In the genomic region with DNA sequence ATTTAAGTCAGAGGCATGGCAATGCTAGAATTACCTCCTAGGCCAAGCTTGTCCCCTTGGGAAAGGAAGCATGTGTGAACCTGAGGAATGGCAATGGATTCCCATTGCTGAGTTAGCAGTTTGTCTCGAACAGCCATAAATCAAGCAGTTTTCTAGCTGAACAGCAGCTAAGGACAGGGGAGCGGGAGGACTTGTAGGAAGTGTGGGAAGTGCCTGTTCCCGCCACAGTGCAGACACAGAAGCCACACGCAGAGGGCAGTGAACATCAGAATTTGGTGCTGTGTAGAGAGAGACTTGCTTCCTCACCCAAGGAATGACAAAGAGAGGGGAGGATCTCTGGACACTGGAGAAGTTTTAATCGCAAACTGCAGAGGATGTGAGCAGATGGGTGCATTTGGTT, we compare ENCODE assay signal across 1 cellular context.
TF ChIP-seq lines count a peak whose summit lies in the region.

No MANE protein-coding gene starts in this region.

TF ChIP-seq in HepG2, 621 proteins besides CTCF, POLR2A, EP300 and RAD21 (continued from another document and continues in another):
- TF ChIP-seq ZFP90 (CRISPR knock-in tag; IDR thresholded peaks at IDR 0.05; ENCODE audit: borderline replicate concordance) = no peak
- TF ChIP-seq MED1 (CRISPR knock-in tag; IDR thresholded peaks at IDR 0.05) = no peak
- TF ChIP-seq KMT2B (CRISPR knock-in tag; IDR thresholded peaks at IDR 0.05) = no peak
- no peak for TF ChIP-seq NFRKB (IDR thresholded peaks at IDR 0.05)
- TF ChIP-seq, protein P1, sequence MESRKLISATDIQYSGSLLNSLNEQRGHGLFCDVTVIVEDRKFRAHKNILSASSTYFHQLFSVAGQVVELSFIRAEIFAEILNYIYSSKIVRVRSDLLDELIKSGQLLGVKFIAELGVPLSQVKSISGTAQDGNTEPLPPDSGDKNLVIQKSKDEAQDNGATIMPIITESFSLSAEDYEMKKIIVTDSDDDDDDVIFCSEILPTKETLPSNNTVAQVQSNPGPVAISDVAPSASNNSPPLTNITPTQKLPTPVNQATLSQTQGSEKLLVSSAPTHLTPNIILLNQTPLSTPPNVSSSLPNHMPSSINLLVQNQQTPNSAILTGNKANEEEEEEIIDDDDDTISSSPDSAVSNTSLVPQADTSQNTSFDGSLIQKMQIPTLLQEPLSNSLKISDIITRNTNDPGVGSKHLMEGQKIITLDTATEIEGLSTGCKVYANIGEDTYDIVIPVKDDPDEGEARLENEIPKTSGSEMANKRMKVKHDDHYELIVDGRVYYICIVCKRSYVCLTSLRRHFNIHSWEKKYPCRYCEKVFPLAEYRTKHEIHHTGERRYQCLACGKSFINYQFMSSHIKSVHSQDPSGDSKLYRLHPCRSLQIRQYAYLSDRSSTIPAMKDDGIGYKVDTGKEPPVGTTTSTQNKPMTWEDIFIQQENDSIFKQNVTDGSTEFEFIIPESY (CRISPR knock-in tag; IDR thresholded peaks at IDR 0.05) = peak; percentile 96
- TF ChIP-seq CCDC6 (CRISPR knock-in tag; IDR thresholded peaks at IDR 0.05) = no peak
- TF ChIP-seq MAFK (conservative IDR thresholded peaks at IDR 0.05 in 1 of 2, IDR thresholded peaks at IDR 0.05 in 1 of 2; ENCODE audit: low read length in 2 of 2) = peak; percentile 83 to 87
- TF ChIP-seq, protein P2, sequence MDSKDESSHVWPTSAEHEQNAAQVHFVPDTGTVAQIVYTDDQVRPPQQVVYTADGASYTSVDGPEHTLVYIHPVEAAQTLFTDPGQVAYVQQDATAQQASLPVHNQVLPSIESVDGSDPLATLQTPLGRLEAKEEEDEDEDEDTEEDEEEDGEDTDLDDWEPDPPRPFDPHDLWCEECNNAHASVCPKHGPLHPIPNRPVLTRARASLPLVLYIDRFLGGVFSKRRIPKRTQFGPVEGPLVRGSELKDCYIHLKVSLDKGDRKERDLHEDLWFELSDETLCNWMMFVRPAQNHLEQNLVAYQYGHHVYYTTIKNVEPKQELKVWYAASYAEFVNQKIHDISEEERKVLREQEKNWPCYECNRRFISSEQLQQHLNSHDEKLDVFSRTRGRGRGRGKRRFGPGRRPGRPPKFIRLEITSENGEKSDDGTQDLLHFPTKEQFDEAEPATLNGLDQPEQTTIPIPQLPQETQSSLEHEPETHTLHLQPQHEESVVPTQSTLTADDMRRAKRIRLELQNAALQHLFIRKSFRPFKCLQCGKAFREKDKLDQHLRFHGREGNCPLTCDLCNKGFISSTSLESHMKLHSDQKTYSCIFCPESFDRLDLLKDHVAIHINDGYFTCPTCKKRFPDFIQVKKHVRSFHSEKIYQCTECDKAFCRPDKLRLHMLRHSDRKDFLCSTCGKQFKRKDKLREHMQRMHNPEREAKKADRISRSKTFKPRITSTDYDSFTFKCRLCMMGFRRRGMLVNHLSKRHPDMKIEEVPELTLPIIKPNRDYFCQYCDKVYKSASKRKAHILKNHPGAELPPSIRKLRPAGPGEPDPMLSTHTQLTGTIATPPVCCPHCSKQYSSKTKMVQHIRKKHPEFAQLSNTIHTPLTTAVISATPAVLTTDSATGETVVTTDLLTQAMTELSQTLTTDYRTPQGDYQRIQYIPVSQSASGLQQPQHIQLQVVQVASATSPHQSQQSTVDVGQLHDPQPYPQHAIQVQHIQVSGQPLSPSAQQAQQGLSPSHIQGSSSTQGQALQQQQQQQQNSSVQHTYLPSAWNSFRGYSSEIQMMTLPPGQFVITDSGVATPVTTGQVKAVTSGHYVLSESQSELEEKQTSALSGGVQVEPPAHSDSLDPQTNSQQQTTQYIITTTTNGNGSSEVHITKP (CRISPR knock-in tag; IDR thresholded peaks at IDR 0.05; ENCODE audit: low read depth) = no peak
- no peak for TF ChIP-seq NR3C1 (CRISPR knock-in tag; IDR thresholded peaks at IDR 0.05)
- no peak for TF ChIP-seq KDM1A (CRISPR knock-in tag; IDR thresholded peaks at IDR 0.05)
- TF ChIP-seq ZNF816 (CRISPR knock-in tag; IDR thresholded peaks at IDR 0.05; ENCODE audit: borderline replicate concordance) = no peak
- TF ChIP-seq, protein P3, sequence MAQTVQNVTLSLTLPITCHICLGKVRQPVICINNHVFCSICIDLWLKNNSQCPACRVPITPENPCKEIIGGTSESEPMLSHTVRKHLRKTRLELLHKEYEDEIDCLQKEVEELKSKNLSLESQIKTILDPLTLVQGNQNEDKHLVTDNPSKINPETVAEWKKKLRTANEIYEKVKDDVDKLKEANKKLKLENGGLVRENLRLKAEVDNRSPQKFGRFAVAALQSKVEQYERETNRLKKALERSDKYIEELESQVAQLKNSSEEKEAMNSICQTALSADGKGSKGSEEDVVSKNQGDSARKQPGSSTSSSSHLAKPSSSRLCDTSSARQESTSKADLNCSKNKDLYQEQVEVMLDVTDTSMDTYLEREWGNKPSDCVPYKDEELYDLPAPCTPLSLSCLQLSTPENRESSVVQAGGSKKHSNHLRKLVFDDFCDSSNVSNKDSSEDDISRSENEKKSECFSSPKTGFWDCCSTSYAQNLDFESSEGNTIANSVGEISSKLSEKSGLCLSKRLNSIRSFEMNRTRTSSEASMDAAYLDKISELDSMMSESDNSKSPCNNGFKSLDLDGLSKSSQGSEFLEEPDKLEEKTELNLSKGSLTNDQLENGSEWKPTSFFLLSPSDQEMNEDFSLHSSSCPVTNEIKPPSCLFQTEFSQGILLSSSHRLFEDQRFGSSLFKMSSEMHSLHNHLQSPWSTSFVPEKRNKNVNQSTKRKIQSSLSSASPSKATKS (CRISPR knock-in tag; IDR thresholded peaks at IDR 0.05) = no peak
- no peak for TF ChIP-seq ZNF256 (CRISPR knock-in tag; conservative IDR thresholded peaks at IDR 0.05)
- TF ChIP-seq, protein P4, sequence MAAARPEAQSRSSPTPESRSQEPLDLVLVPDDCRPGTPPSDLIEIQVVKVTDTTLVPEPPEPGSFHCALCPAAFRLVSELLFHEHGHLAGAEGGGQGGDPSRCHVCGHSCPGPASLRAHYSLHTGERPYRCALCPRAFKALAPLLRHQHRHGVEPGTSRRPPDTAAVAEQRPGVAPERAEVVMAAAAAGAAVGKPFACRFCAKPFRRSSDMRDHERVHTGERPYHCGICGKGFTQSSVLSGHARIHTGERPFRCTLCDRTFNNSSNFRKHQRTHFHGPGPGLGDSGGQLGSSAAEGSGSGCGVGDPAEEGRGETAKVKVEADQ (CRISPR knock-in tag; IDR thresholded peaks at IDR 0.05; ENCODE audit: borderline replicate concordance) = no peak
- no peak for TF ChIP-seq ZNF496 (CRISPR knock-in tag; IDR thresholded peaks at IDR 0.05; ENCODE audit: insufficient replicate concordance)
- 0 out of 2 replicates have a peak, but pooled peaks have one; percentile 14 for TF ChIP-seq SALL1 (CRISPR knock-in tag; IDR thresholded peaks at IDR 0.05)
- no peak for TF ChIP-seq AGO2 (optimal IDR thresholded peaks at IDR 0.05; ENCODE audit: low read depth, low read length)
- TF ChIP-seq ZFY (CRISPR knock-in tag; IDR thresholded peaks at IDR 0.05) = no peak
- TF ChIP-seq, protein P5, sequence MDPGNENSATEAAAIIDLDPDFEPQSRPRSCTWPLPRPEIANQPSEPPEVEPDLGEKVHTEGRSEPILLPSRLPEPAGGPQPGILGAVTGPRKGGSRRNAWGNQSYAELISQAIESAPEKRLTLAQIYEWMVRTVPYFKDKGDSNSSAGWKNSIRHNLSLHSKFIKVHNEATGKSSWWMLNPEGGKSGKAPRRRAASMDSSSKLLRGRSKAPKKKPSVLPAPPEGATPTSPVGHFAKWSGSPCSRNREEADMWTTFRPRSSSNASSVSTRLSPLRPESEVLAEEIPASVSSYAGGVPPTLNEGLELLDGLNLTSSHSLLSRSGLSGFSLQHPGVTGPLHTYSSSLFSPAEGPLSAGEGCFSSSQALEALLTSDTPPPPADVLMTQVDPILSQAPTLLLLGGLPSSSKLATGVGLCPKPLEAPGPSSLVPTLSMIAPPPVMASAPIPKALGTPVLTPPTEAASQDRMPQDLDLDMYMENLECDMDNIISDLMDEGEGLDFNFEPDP (CRISPR knock-in tag; conservative IDR thresholded peaks at IDR 0.05) = no peak
- TF ChIP-seq ZFP37 (CRISPR knock-in tag; IDR thresholded peaks at IDR 0.05; ENCODE audit: borderline replicate concordance) = no peak
- no peak for TF ChIP-seq ZNF335 (CRISPR knock-in tag; IDR thresholded peaks at IDR 0.05)
- TF ChIP-seq SOX5 (CRISPR knock-in tag; IDR thresholded peaks at IDR 0.05; ENCODE audit: borderline replicate concordance) = no peak
- TF ChIP-seq RNF2 (conservative IDR thresholded peaks at IDR 0.05; ENCODE audit: low read depth) = no peak
- TF ChIP-seq, protein P6, sequence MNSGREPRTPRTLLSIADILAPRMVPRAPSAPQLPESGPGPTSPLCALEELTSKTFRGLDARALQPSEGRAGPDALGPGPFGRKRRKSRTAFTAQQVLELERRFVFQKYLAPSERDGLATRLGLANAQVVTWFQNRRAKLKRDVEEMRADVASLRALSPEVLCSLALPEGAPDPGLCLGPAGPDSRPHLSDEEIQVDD (CRISPR knock-in tag; IDR thresholded peaks at IDR 0.05; ENCODE audit: borderline replicate concordance) = no peak
- TF ChIP-seq, protein P7, sequence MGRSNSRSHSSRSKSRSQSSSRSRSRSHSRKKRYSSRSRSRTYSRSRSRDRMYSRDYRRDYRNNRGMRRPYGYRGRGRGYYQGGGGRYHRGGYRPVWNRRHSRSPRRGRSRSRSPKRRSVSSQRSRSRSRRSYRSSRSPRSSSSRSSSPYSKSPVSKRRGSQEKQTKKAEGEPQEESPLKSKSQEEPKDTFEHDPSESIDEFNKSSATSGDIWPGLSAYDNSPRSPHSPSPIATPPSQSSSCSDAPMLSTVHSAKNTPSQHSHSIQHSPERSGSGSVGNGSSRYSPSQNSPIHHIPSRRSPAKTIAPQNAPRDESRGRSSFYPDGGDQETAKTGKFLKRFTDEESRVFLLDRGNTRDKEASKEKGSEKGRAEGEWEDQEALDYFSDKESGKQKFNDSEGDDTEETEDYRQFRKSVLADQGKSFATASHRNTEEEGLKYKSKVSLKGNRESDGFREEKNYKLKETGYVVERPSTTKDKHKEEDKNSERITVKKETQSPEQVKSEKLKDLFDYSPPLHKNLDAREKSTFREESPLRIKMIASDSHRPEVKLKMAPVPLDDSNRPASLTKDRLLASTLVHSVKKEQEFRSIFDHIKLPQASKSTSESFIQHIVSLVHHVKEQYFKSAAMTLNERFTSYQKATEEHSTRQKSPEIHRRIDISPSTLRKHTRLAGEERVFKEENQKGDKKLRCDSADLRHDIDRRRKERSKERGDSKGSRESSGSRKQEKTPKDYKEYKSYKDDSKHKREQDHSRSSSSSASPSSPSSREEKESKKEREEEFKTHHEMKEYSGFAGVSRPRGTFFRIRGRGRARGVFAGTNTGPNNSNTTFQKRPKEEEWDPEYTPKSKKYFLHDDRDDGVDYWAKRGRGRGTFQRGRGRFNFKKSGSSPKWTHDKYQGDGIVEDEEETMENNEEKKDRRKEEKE (IDR thresholded peaks at IDR 0.05) = no peak
- no peak for TF ChIP-seq ZSCAN21 (CRISPR knock-in tag; IDR thresholded peaks at IDR 0.05; ENCODE audit: borderline replicate concordance)
- no peak for TF ChIP-seq BORCS8-MEF2B (CRISPR knock-in tag; IDR thresholded peaks at IDR 0.05)
- peak; percentile 90 for TF ChIP-seq ZBTB38 (CRISPR knock-in tag; IDR thresholded peaks at IDR 0.05)
- TF ChIP-seq, protein P8, sequence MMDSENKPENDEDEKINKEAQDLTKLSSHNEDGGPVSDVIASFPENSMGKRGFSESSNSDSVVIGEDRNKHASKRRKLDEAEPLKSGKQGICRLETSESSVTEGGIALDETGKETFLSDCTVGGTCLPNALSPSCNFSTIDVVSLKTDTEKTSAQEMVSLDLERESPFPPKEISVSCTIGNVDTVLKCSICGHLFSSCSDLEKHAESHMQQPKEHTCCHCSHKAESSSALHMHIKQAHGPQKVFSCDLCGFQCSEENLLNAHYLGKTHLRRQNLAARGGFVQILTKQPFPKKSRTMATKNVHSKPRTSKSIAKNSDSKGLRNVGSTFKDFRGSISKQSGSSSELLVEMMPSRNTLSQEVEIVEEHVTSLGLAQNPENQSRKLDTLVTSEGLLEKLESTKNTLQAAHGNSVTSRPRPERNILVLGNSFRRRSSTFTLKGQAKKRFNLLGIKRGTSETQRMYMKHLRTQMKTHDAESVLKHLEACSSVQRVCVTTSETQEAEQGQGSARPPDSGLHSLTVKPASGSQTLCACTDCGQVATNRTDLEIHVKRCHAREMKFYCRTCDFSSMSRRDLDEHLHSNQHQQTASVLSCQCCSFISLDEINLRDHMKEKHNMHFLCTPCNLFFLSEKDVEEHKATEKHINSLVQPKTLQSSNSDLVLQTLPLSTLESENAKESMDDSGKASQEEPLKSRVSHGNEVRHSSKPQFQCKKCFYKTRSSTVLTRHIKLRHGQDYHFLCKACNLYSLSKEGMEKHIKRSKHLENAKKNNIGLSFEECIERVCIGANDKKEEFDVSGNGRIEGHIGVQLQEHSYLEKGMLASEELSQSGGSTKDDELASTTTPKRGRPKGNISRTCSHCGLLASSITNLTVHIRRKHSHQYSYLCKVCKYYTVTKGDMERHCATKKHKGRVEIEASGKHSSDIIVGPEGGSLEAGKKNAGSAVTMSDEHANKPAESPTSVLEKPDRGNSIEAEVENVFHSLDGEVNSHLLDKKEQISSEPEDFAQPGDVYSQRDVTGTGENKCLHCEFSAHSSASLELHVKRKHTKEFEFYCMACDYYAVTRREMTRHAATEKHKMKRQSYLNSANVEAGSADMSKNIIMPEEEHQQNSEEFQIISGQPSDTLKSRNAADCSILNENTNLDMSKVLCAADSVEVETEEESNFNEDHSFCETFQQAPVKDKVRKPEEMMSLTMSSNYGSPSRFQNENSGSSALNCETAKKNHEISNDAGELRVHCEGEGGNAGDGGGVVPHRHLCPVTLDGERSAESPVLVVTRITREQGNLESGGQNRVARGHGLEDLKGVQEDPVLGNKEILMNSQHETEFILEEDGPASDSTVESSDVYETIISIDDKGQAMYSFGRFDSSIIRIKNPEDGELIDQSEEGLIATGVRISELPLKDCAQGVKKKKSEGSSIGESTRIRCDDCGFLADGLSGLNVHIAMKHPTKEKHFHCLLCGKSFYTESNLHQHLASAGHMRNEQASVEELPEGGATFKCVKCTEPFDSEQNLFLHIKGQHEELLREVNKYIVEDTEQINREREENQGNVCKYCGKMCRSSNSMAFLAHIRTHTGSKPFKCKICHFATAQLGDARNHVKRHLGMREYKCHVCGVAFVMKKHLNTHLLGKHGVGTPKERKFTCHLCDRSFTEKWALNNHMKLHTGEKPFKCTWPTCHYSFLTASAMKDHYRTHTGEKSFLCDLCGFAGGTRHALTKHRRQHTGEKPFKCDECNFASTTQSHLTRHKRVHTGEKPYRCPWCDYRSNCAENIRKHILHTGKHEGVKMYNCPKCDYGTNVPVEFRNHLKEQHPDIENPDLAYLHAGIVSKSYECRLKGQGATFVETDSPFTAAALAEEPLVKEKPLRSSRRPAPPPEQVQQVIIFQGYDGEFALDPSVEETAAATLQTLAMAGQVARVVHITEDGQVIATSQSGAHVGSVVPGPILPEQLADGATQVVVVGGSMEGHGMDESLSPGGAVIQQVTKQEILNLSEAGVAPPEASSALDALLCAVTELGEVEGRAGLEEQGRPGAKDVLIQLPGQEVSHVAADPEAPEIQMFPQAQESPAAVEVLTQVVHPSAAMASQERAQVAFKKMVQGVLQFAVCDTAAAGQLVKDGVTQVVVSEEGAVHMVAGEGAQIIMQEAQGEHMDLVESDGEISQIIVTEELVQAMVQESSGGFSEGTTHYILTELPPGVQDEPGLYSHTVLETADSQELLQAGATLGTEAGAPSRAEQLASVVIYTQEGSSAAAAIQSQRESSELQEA (CRISPR knock-in tag; IDR thresholded peaks at IDR 0.05; ENCODE audit: not compliant biosample characterization) = no peak
- no peak for TF ChIP-seq RFX1 (IDR thresholded peaks at IDR 0.05)
